In genomic region chr7:13068032-13068431, GRCh38 we compare ENCODE assay signal across 33 cellular contexts.
"Had no signal": no experiment of that assay in that cellular context is flagged by ENCODE, and none has a peak within 500 bp of the region (broad histone marks: within the 10 kb centered on the region; RNA-seq: fewer than 3 reads in every experiment).

No MANE protein-coding gene starts in this region.

- ATAC-seq: activated CD8-positive, alpha-beta T cell treated with anti-CD3 and anti-CD28 coated beads for 36 hours; activated naive CD4-positive, alpha-beta T cell treated with anti-CD3 and anti-CD28 coated beads, Interleukin-2, amount 50 U/mL, for 72 hours; activated T-cell treated with anti-CD3 and anti-CD28 coated beads, Interleukin-2, amount 50 U/mL, for 4 hours; activated T-cell treated with anti-CD3 and anti-CD28 coated beads, Interleukin-2, amount 50 U/mL, for 72 hours; activated T-helper 17 cell treated with anti-CD3 and anti-CD28 coated beads, Interleukin-2, amount 50 U/mL, for 72 hours; body of pancreas had no signal

- H3K27ac ChIP-seq: adrenal gland, body of pancreas, brain microvascular endothelial cell, breast epithelium, VCaP had no signal

- H3K4me3 ChIP-seq: adrenal gland, body of pancreas, breast epithelium had no signal

- H3K9me3 ChIP-seq: adrenal gland, body of pancreas, breast epithelium had no signal

- H3K27me3 ChIP-seq: adrenal gland, body of pancreas, brain microvascular endothelial cell, breast epithelium had no signal

- FAIRE-seq: astrocyte, TTC549 had no signal

- H3K4me1 ChIP-seq: adrenal gland, body of pancreas, breast epithelium had no signal

- DNase-seq: activated B cell treated with CpG ODN at 0.5 μM for 24 hours; activated CD4-positive, alpha-beta memory T cell treated with anti-CD3 and anti-CD28 coated beads for 36 hours; activated CD4-positive, alpha-beta T cell treated with anti-CD3 and anti-CD28 coated beads for 4 hours; activated CD4-positive, alpha-beta T cell treated with anti-CD3 and anti-CD28 coated beads, Interleukin-2, amount 10 ng/mL, durations not matched to agents 24 days and 14 days; activated CD4-positive, alpha-beta T cell treated with anti-CD3 and anti-CD28 coated beads, Interleukin-2, amount 50 U/mL, for 1 hour; activated CD4-positive, alpha-beta T cell treated with anti-CD3 and anti-CD28 coated beads, Interleukin-2, amount 50 U/mL, for 4 hours; activated CD4-positive, CD25-positive, alpha-beta regulatory T cell treated with anti-CD3 and anti-CD28 coated beads, Interleukin-2, amount 50 U/mL, for 72 hours; activated CD8-positive, alpha-beta memory T cell treated with anti-CD3 and anti-CD28 coated beads, Interleukin-2, amount 50 U/mL, for 4 hours; activated CD8-positive, alpha-beta T cell treated with anti-CD3 and anti-CD28 coated beads for 36 hours; activated effector memory CD4-positive, alpha-beta T cell treated with anti-CD3 and anti-CD28 coated beads, Interleukin-2, amount 50 U/mL, for 16 hours; activated gamma-delta T cell treated with Interleukin-2 at 50 U/mL for 16 hours; activated naive CD4-positive, alpha-beta T cell; activated naive CD4-positive, alpha-beta T cell treated with anti-CD3 and anti-CD28 coated beads for 36 hours; activated naive CD4-positive, alpha-beta T cell treated with anti-CD3 and anti-CD28 coated beads, Interleukin-2, amount 50 U/mL, for 16 hours; activated naive CD8-positive, alpha-beta T cell treated with anti-CD3 and anti-CD28 coated beads for 36 hours; activated T-cell treated with anti-CD3 and anti-CD28 coated beads for 4 hours; activated T-cell treated with anti-CD3 and anti-CD28 coated beads, Interleukin-2, amount 50 U/mL, for 1 hour; activated T-cell treated with anti-CD3 and anti-CD28 coated beads, Interleukin-2, amount 50 U/mL, for 4 hours; activated T-cell treated with anti-CD3 and anti-CD28 coated beads, Interleukin-2, amount 50 U/mL, for 72 hours; adrenal gland; amniotic stem cell; aorta; body of pancreas; brain microvascular endothelial cell; central memory CD4-positive, alpha-beta T cell; T-helper 2 cell; T-helper 9 cell had no signal

- H3K36me3 ChIP-seq: adrenal gland, brain microvascular endothelial cell, breast epithelium had no signal
